Comparison of ENCODE assay signal across 1 cellular context in genomic region chr1:54273837-54274192, GRCh38.
TF ChIP-seq lines count a peak whose summit lies in the region.

No MANE protein-coding gene starts in this region.

TF ChIP-seq in GM23338, 12 proteins besides CTCF, POLR2A, EP300 and RAD21 (continued from another document):
- no peak for TF ChIP-seq ZNF462 (CRISPR knock-in tag; IDR thresholded peaks at IDR 0.05)
- TF ChIP-seq ETS1 (IDR thresholded peaks at IDR 0.05), result no peak
- TF ChIP-seq JUNB (IDR thresholded peaks at IDR 0.05; ENCODE audit: unreplicated experiment), result no peak
- TF ChIP-seq ZNF331 (CRISPR knock-in tag; IDR thresholded peaks at IDR 0.05; ENCODE audit: low read depth), result no peak
- TF ChIP-seq CREB1 (CRISPR knock-in tag; IDR thresholded peaks at IDR 0.05; ENCODE audit: low read depth), result no peak
